In genomic region chr2:191252699-191253098, GRCh38 we compare ENCODE assay signal across 17 cellular contexts. TPM values are rescaled to one million over a fixed set of nuclear protein-coding genes. Genes with fewer than 3 reads are reported as not detected.
DNase-seq lines count a peak whose midpoint lies in the region; ATAC-seq, FAIRE-seq and TF ChIP-seq lines count a peak whose summit lies in the region.
"Had no signal": no experiment of that assay in that cellular context is flagged by ENCODE, and none has a peak within 500 bp of the region (broad histone marks: within the 10 kb centered on the region; RNA-seq: fewer than 3 reads in every experiment).

No MANE protein-coding gene starts in this region.

- no peaks in the 10 kb centered on the region for H3K27me3 ChIP-seq in GM23338 (ENCODE audit: insufficient read depth)
- H3K27me3 ChIP-seq in K562 (ENCODE audit: control insufficient read depth in 2 of 2, insufficient read depth in 2 of 2, low read length in 2 of 2) = no peaks in the 10 kb centered on the region

- no peaks in the 10 kb centered on the region for H3K9me1 ChIP-seq in K562 (ENCODE audit: control insufficient read depth, insufficient read depth, low read length)

- H2AFZ ChIP-seq in GM23338 (no peak overlapping the region), K562 (ENCODE audit: low read depth, low read length) (no peak overlapping the region)
- H2AFZ ChIP-seq: GM23248 had no signal

- no peaks in the 10 kb centered on the region for H3K9me3 ChIP-seq in A549
- H3K9me3 ChIP-seq in K562 (replicated peaks; ENCODE audit: control insufficient read depth, insufficient read depth, low read depth, low read length) = no peaks in the 10 kb centered on the region
- H3K9me3 ChIP-seq: Caco-2 had no signal

- ATAC-seq in A549 = no peak
- no peak for ATAC-seq in GM23338
- ATAC-seq in K562 = no peak
- ATAC-seq in HG03108 (IDR thresholded peaks at IDR 0.05; ENCODE audit: unreplicated experiment) = no peak

- H3K4me1 ChIP-seq in A549 = peaks cover 89% of the 10 kb centered on the region
- peaks cover 61% of the 10 kb centered on the region for H3K4me1 ChIP-seq in GM23338 (ENCODE audit: insufficient read depth)
- H3K4me1 ChIP-seq in K562 (replicated peaks in 1 of 2; ENCODE audit: control insufficient read depth in 2 of 2, insufficient read depth in 2 of 2, low read length in 2 of 2) = no peaks in the 10 kb centered on the region

- H3K27ac Mint-ChIP-seq in GM23338 = peak overlapping the region; percentile 4; the same call in 1 of the 2 replicates
- H3K27ac Mint-ChIP-seq: CD14-positive monocyte; CD8-positive, alpha-beta memory T cell had no signal

- H3K79me2 ChIP-seq in GM23338 (replicated peaks; ENCODE audit: insufficient read depth) (peaks cover 100% of the 10 kb centered on the region), K562 (ENCODE audit: control insufficient read depth, insufficient read depth, low read length) (no peaks in the 10 kb centered on the region)

- H3K4me3 ChIP-seq in A549 (no peak overlapping the region), GM23338 (no peak overlapping the region), K562 (no peak overlapping the region)
- H3K4me3 ChIP-seq: GM23248 had no signal

- no TSS peak for BruUV-seq in K562 (replicated peaks; lab: Mats Ljungman, UMichigan)

- H3K27ac ChIP-seq in A549 (no peak overlapping the region), GM23338 (ENCODE audit: low read depth) (no peak overlapping the region), K562 (ENCODE audit: extremely low read depth, low read depth, low read length) (no peak overlapping the region)
- H3K27ac ChIP-seq: GM23248, KMS-11 had no signal

- H3K27me3 Mint-ChIP-seq in GM23338 (ENCODE audit: insufficient read depth, low read depth, poor library complexity) = peaks cover 2% of the 10 kb centered on the region

- POLR2A ChIA-PET in A549 (lab: Yijun Ruan, JAX) (no interaction called here), K562 (lab: Yijun Ruan, JAX) (no interaction called here)

- H3K4me2 ChIP-seq in A549 (peak overlapping the region; percentile 15; the same call in 1 of the 3 replicates), GM23338 (no peak overlapping the region), K562 (ENCODE audit: insufficient read depth, low read length) (no peak overlapping the region)
- H3K4me2 ChIP-seq: KMS-11 had no signal

- TF ChIP-seq POLR2A in A549 (IDR thresholded peaks at IDR 0.05; ENCODE audit: low read length) (no peak), K562 (conservative IDR thresholded peaks at IDR 0.05) (no peak)

- CTCF ChIA-PET in A549 (lab: Yijun Ruan, JAX) (interaction anchor here (1.2 to 2.4 kb wide), 3 partner anchors 8 to 34 kb away, joined by 4 to 9 read pairs (median 4); no protein-coding TSS in a partner anchor), K562 (lab: Yijun Ruan, JAX; ENCODE audit: low intra/inter-chr PET ratio) (no interaction called here)

- intact Hi-C loops in K562 (cut with micrococcal nuclease) = no loop called here

- H3K9me3 Mint-ChIP-seq in GM23338 = no peaks in the 10 kb centered on the region
- H3K9me3 Mint-ChIP-seq: CD14-positive monocyte had no signal

- no peak overlapping the region for H3K9ac ChIP-seq in K562 (ENCODE audit: insufficient read depth in 1 of 2, low read depth in 2 of 2, low read length in 2 of 2)
- H3K9ac ChIP-seq: GM23248, KMS-11 had no signal

- H4K20me1 ChIP-seq in GM23338 (replicated peaks; ENCODE audit: insufficient read depth) (peaks cover 73% of the 10 kb centered on the region), K562 (replicated peaks; ENCODE audit: control insufficient read depth, insufficient read depth, low read length) (no peaks in the 10 kb centered on the region)

- H3F3A ChIP-seq in GM23338 (replicated peaks; ENCODE audit: low read depth) = no peaks in the 10 kb centered on the region

- in situ Hi-C loops in KBM-7 (cut with MboI; ENCODE audit: low pct_unique_long_range_greater_than_20kb, low sequenced_read_pairs) = no loop called here
- in situ Hi-C loops in K562 (cut with MboI) = no loop called here

- no peak for DNase-seq in A549 (ENCODE audit: low read depth in 1 of 2, low spot score in 1 of 2)
- no peak for DNase-seq in GM23338 (ENCODE audit: low spot score)
- peak; percentile 50 for DNase-seq in KBM-7
- no peak for DNase-seq in K562 (ENCODE audit: extremely low read depth in 1 of 4, low spot score in 3 of 4)
- DNase-seq in stimulated activated naive CD4-positive, alpha-beta T cell treated with Interleukin-2 at 50 U/mL for 16 hours (lab: John Stamatoyannopoulos, UW) = no peak
- DNase-seq in GM10266 (ENCODE audit: extremely low spot score) = no peak
- no peak for DNase-seq in NCI-H128 (lab: John Stamatoyannopoulos, UW; ENCODE audit: unreplicated experiment)
- DNase-seq: Caco-2; CD8-positive, alpha-beta memory T cell; DND-41; GDM1; GM23248; H7; IMR-90 had no signal

- FAIRE-seq in A549 (lab: Jason Lieb, UNC) (no peak), K562 (lab: Jason Lieb, UNC) (no peak)

- no peaks in the 10 kb centered on the region for H3K36me3 ChIP-seq in GM23338 (ENCODE audit: insufficient read depth)
- no peaks in the 10 kb centered on the region for H3K36me3 ChIP-seq in K562 (ENCODE audit: control insufficient read depth, insufficient read depth, low read length)

- TF ChIP-seq EP300 in A549 (IDR thresholded peaks at IDR 0.05) = no peak
- no peak for TF ChIP-seq EP300 in K562 (IDR thresholded peaks at IDR 0.05; ENCODE audit: low read length)

- no peaks in the 10 kb centered on the region for H3K36me3 Mint-ChIP-seq in GM23338 (ENCODE audit: low read depth)
- H3K36me3 Mint-ChIP-seq: CD14-positive monocyte; CD8-positive, alpha-beta memory T cell had no signal

- H3K4me3 Mint-ChIP-seq in GM23338 = no peak overlapping the region
- H3K4me3 Mint-ChIP-seq: CD14-positive monocyte; CD8-positive, alpha-beta memory T cell had no signal

- TF ChIP-seq CTCF in A549 (IDR thresholded peaks at IDR 0.05) = no peak
- TF ChIP-seq CTCF in GM23338 (conservative IDR thresholded peaks at IDR 0.05; ENCODE audit: low read depth in 2 of 2) = no peak
- TF ChIP-seq CTCF in K562 (IDR thresholded peaks at IDR 0.05 in 2 of 3, conservative IDR thresholded peaks at IDR 0.05 in 1 of 3; ENCODE audit: insufficient read depth in 2 of 3, low read depth in 1 of 3, low read length in 3 of 3) = no peak
- no peak for TF ChIP-seq CTCF in GM10266 (IDR thresholded peaks at IDR 0.05; ENCODE audit: control insufficient read depth, insufficient read depth, low read depth, missing control alignments)

- peaks cover 72% of the 10 kb centered on the region for H3K4me1 Mint-ChIP-seq in GM23338
- H3K4me1 Mint-ChIP-seq: CD14-positive monocyte; CD8-positive, alpha-beta memory T cell had no signal

- WGBS in A549 (ENCODE audit: missing lambda C conversion rate) = 75% methylated on average over 2 of the region's 2 CpGs
- 0% methylated on average over 2 of the region's 2 CpGs for WGBS in K562 (ENCODE audit: insufficient coverage, low coverage, missing lambda C conversion rate)

- no peak for TF ChIP-seq RAD21 in A549 (conservative IDR thresholded peaks at IDR 0.05 in 1 of 2, IDR thresholded peaks at IDR 0.05 in 1 of 2)
- no peak for TF ChIP-seq RAD21 in K562 (CRISPR knock-in tag; conservative IDR thresholded peaks at IDR 0.05 in 1 of 2, IDR thresholded peaks at IDR 0.05 in 1 of 2)

- no peaks in the 10 kb centered on the region for H3K9me2 ChIP-seq in GM23338 (ENCODE audit: insufficient read depth)

TF ChIP-seq in A549, 52 proteins besides CTCF, POLR2A, EP300 and RAD21 (continues in another document):
- no peak for TF ChIP-seq RARB (CRISPR knock-in tag; IDR thresholded peaks at IDR 0.05)
- no peak for TF ChIP-seq CEBPB (IDR thresholded peaks at IDR 0.05)
- TF ChIP-seq CHD2 (IDR thresholded peaks at IDR 0.05; ENCODE audit: low read length, partially characterized antibody) = no peak
- TF ChIP-seq EHF (CRISPR knock-in tag; IDR thresholded peaks at IDR 0.05) = no peak
- no peak for TF ChIP-seq JUNB (IDR thresholded peaks at IDR 0.05)

TF ChIP-seq in GM23338, 12 proteins besides CTCF, POLR2A, EP300 and RAD21 (continues in another document):
- TF ChIP-seq ZNF331 (CRISPR knock-in tag; IDR thresholded peaks at IDR 0.05; ENCODE audit: low read depth) = no peak
- TF ChIP-seq NANOG (IDR thresholded peaks at IDR 0.05; ENCODE audit: borderline replicate concordance) = no peak
- no peak for TF ChIP-seq JUNB (IDR thresholded peaks at IDR 0.05; ENCODE audit: unreplicated experiment)
- no peak for TF ChIP-seq POLR2AphosphoS5 (IDR thresholded peaks at IDR 0.05; ENCODE audit: low read depth)
- TF ChIP-seq ZNF114 (CRISPR knock-in tag; IDR thresholded peaks at IDR 0.05) = no peak

TF ChIP-seq in K562, 482 proteins besides CTCF, POLR2A, EP300 and RAD21 (continues in another document):
- TF ChIP-seq ZFPM2 (CRISPR knock-in tag; IDR thresholded peaks at IDR 0.05) (no peak), TRIM24 (IDR thresholded peaks at IDR 0.05) (no peak)

RNA-seq across cellular contexts. Expression of gene MYO1B, which starts 7.5 kb away (rescaled TPM):
- polyA plus RNA-seq in A549 (2011; rRNA removed) (154 and 159 TPM in 2 replicates), A549 (2017; fragmentation: RNase III; extraction: RNeasy Plus Mini Kit Qiagen cat#74134 plus additional on column Dnase treatment) (77.7 to 96.4 TPM (median 77.9 TPM) in 3 replicates), GM23338 (2016; fragmentation: Nextera tagmentation; extraction: Ambion mirVana) (20.0 and 26.4 TPM in 2 replicates), K562 (2011; rRNA removed) (not detected in 2 replicates), K562 (2014; fragmentation: Illumina TruSeq; extraction: Trizol) (not detected in 2 replicates), K562 (2014; fragmentation: Nextera tagmentation; extraction: Ambion mirVana) (not detected), K562 (2014; rRNA removed) (0.27 TPM in 1 of 2 replicates, not detected in the other)
- 37.0 and 40.3 TPM in 2 replicates for polyA plus RNA-seq in A549 (2012; cell fraction: cytosol; rRNA removed)
- 28.8 and 43.5 TPM in 2 replicates for polyA plus RNA-seq in A549 (2012; cell fraction: nucleus; rRNA removed)
- 106 and 112 TPM in 2 replicates for polyA minus RNA-seq in A549 (2011; rRNA and poly(A)+ RNA removed)
- total RNA-seq in GM23338 (2014; rRNA removed; shearing (Covaris generic)) = 60.4 and 70.6 TPM in 2 replicates
- not detected in 2 replicates for total RNA-seq in K562 (2011; cell fraction: chromatin; rRNA removed; ENCODE audit: low replicate concordance)
- total RNA-seq in K562 (2011; cell fraction: nucleolus; rRNA removed) = not detected in 2 replicates
- total RNA-seq in K562 (2011; cell fraction: nucleoplasm; rRNA removed) = not detected in 2 replicates
- total RNA-seq in K562 (2014; rRNA removed) (0.14 and 0.16 TPM in 2 replicates), K562 (2014; rRNA removed; fragmentation: Illumina TruSeq; extraction: Trizol) (not detected in 2 replicates), K562 (2015; rRNA removed; fragmentation: Illumina TruSeq; extraction: Trizol) (0.04 and 0.08 TPM in 2 replicates), K562 (2021) (0.25 and 0.33 TPM in 2 replicates)
- not detected in 2 replicates for polyA plus RNA-seq in K562 (2011; cell fraction: cytosol; rRNA removed)
- polyA plus RNA-seq in K562 (2011; cell fraction: nucleus; rRNA removed) = not detected in 2 replicates
- polyA plus RNA-seq in K562 (2012) = 0.17 TPM in 1 of 2 replicates, not detected in the other
- not detected in 2 replicates for polyA minus RNA-seq in K562 (2011; rRNA and poly(A)+ RNA removed)
- not detected in 2 replicates for polyA minus RNA-seq in K562 (2011; cell fraction: cytosol; rRNA and poly(A)+ RNA removed)
- polyA minus RNA-seq in K562 (2011; cell fraction: nucleus; rRNA and poly(A)+ RNA removed) = not detected in 2 replicates
- polyA plus RNA-seq: CD14-positive monocyte had no signal

Comparison
In these comparisons a context has a peak if more than half of its experiments do, and no peak if none do; other contexts are left out.
1. RNA of gene MYO1B, which starts 7.5 kb away (polyA plus RNA-seq): 28.8 to 159 TPM in A549 and 20.0 to 26.4 TPM in GM23338; 0.17 to 0.27 TPM in K562; every median in the first group is over 10 times any median in the second.